In genomic region chr12:19710811-19711793, GRCh38 we compare ENCODE assay signal across 12 cellular contexts.
DNase-seq lines count a peak whose midpoint lies in the region; ATAC-seq and TF ChIP-seq lines count a peak whose summit lies in the region.
"Had no signal": no experiment of that assay in that cellular context is flagged by ENCODE, and none has a peak within 500 bp of the region (broad histone marks: within the 10 kb centered on the region; RNA-seq: fewer than 3 reads in every experiment).

No MANE protein-coding gene starts in this region.

- no peak for TF ChIP-seq POLR2A in upper lobe of left lung (IDR thresholded peaks at IDR 0.05)

- H3K27ac ChIP-seq in fibroblast of lung (ENCODE audit: insufficient read depth, low read length), result peak overlapping the region; percentile 13
- peak overlapping the region in 2 of 4 donors; percentile 14 to 44 for H3K27ac ChIP-seq in upper lobe of left lung

- no peak overlapping the region for H3K4me3 Mint-ChIP-seq in T-cell
- H3K4me3 Mint-ChIP-seq: activated CD8-positive, alpha-beta T cell treated with anti-CD3 and anti-CD28 coated beads for 36 hours; activated naive CD4-positive, alpha-beta T cell treated with anti-CD3 and anti-CD28 coated beads for 36 hours had no signal

- no peak for TF ChIP-seq EP300 in upper lobe of left lung (IDR thresholded peaks at IDR 0.05)

- no peaks in the 10 kb centered on the region for H3K79me2 ChIP-seq in fibroblast of lung (ENCODE audit: control insufficient read depth, insufficient read depth, low read length)

- H3K9me3 ChIP-seq in fibroblast of lung (ENCODE audit: control insufficient read depth, insufficient read depth, low read depth, low read length), result no peaks in the 10 kb centered on the region
- peaks cover 0 to 8% (median 0%) of the 10 kb centered on the region in 4 donors for H3K9me3 ChIP-seq in upper lobe of left lung

- H3K27me3 ChIP-seq in fibroblast of lung (ENCODE audit: control insufficient read depth, insufficient read depth, low read length) (no peaks in the 10 kb centered on the region), upper lobe of left lung (no peaks in the 10 kb centered on the region)

- POLR2A ChIA-PET in T-cell (lab: Charles Lee), result no interaction called here

- no peak overlapping the region for H3K4me3 ChIP-seq in fibroblast of lung (replicated peaks in 1 of 4; ENCODE audit: control extremely low read depth in 1 of 4, insufficient read depth in 1 of 4, low read depth in 3 of 4, low read length in 4 of 4)
- no peak overlapping the region for H3K4me3 ChIP-seq in upper lobe of left lung
- H3K4me3 ChIP-seq: lung had no signal

- H3K9ac ChIP-seq in fibroblast of lung (ENCODE audit: insufficient read depth, low read length), result no peak overlapping the region

- H3K4me1 ChIP-seq in fibroblast of lung (ENCODE audit: control insufficient read depth, extremely low read depth, insufficient read depth, low read length) (no peaks in the 10 kb centered on the region), upper lobe of left lung (no peaks in the 10 kb centered on the region)

- peaks cover 12 to 29% (median 18%) of the 10 kb centered on the region in 3 donors for H3K9me3 Mint-ChIP-seq in T-cell

- no peak overlapping the region for H2AFZ ChIP-seq in fibroblast of lung (ENCODE audit: low read length)

- DNase-seq in NCI-H446 treated with DMSO at 0.1 percent for 48 hours (lab: John Stamatoyannopoulos, UW), result peak; percentile 39
- peak; percentile 44 to 94 for DNase-seq in fibroblast of lung (ENCODE audit: low read depth in 2 of 2)
- peak; percentile 19 for DNase-seq in midbrain (lab: John Stamatoyannopoulos, UW)
- no peak for DNase-seq in upper lobe of left lung
- no peak for DNase-seq in dedifferentiated amniotic fluid mesenchymal stem cell (ENCODE audit: extremely low spot score)
- DNase-seq in T-cell, result no peak
- DNase-seq: activated CD8-positive, alpha-beta T cell treated with anti-CD3 and anti-CD28 coated beads for 36 hours; activated naive CD4-positive, alpha-beta T cell treated with anti-CD3 and anti-CD28 coated beads for 36 hours; glutamatergic neuron; stimulated activated CD4-positive, alpha-beta T cell treated with anti-CD3 and anti-CD28 coated beads, Interleukin-4, amount 100 ng/mL, for 24 hours had no signal

- no peaks in the 10 kb centered on the region for H3K36me3 ChIP-seq in fibroblast of lung (ENCODE audit: control insufficient read depth, insufficient read depth, low read length)
- no peaks in the 10 kb centered on the region for H3K36me3 ChIP-seq in upper lobe of left lung

- H4K20me1 ChIP-seq in fibroblast of lung (ENCODE audit: control insufficient read depth, extremely low read depth, insufficient read depth, low read length), result no peaks in the 10 kb centered on the region

- no peaks in the 10 kb centered on the region for H3K4me1 Mint-ChIP-seq in T-cell

- no peak overlapping the region for H3K27ac Mint-ChIP-seq in T-cell
- H3K27ac Mint-ChIP-seq: activated CD8-positive, alpha-beta T cell treated with anti-CD3 and anti-CD28 coated beads for 36 hours; activated naive CD4-positive, alpha-beta T cell treated with anti-CD3 and anti-CD28 coated beads for 36 hours had no signal

- no peak for TF ChIP-seq CTCF in fibroblast of lung (conservative IDR thresholded peaks at IDR 0.05 in 1 of 2, IDR thresholded peaks at IDR 0.05 in 1 of 2; ENCODE audit: low read depth in 1 of 2, low read length in 2 of 2)
- no peak for TF ChIP-seq CTCF in upper lobe of left lung (IDR thresholded peaks at IDR 0.05)

- ATAC-seq in upper lobe of left lung (ENCODE audit: low FRiP score in 2 of 2), result peak; percentile 49 to 63
- no peak for ATAC-seq in T-cell (replicated peaks in 1 of 4)
- no peak for ATAC-seq in HG03139 (IDR thresholded peaks at IDR 0.05; ENCODE audit: unreplicated experiment)
- ATAC-seq: activated CD8-positive, alpha-beta T cell treated with anti-CD3 and anti-CD28 coated beads for 36 hours had no signal

- 44 to 60% methylated on average over 6 to 7 of the region's 7 CpGs for WGBS in upper lobe of left lung, 2 donors

- no peak overlapping the region for H3K4me2 ChIP-seq in fibroblast of lung (ENCODE audit: extremely low read depth, insufficient read depth, low read length)

- no peaks in the 10 kb centered on the region for H3K36me3 Mint-ChIP-seq in T-cell

- no peaks in the 10 kb centered on the region for H3K27me3 Mint-ChIP-seq in T-cell
- H3K27me3 Mint-ChIP-seq: activated CD8-positive, alpha-beta T cell treated with anti-CD3 and anti-CD28 coated beads for 36 hours had no signal

- CTCF ChIA-PET in T-cell (lab: Charles Lee), result interaction anchor here in 1 of 2 donors (0.5 kb wide), 1 partner anchor 39 kb away, joined by 3 read pairs; no protein-coding TSS in a partner anchor

Comparison
In these comparisons a context has a peak if more than half of its experiments do, and no peak if none do; other contexts are left out.
1. DNase-seq: peak in NCI-H446 treated with DMSO at 0.1 percent for 48 hours (single experiment), fibroblast of lung (2 of 2) and midbrain (single experiment); none in upper lobe of left lung (0 of 2), dedifferentiated amniotic fluid mesenchymal stem cell (single experiment) and T-cell (0 of 34).
2. ATAC-seq: peak in upper lobe of left lung (2 of 2); none in T-cell (0 of 4) and HG03139 (single experiment).